1 cellular context compared by ENCODE assay signal in genomic region chr18:45667056-45667455, GRCh38.
TF ChIP-seq lines count a peak whose summit lies in the region.

No MANE protein-coding gene starts in this region.

TF ChIP-seq in HepG2, 621 proteins besides CTCF, POLR2A, EP300 and RAD21:
- TF ChIP-seq ZFYVE20 (CRISPR knock-in tag; IDR thresholded peaks at IDR 0.05; ENCODE audit: borderline replicate concordance, low read depth) (no peak), ISX (CRISPR knock-in tag; conservative IDR thresholded peaks at IDR 0.05) (no peak), CSRNP1 (CRISPR knock-in tag; IDR thresholded peaks at IDR 0.05) (no peak), ZSCAN29 (CRISPR knock-in tag; conservative IDR thresholded peaks at IDR 0.05) (no peak), ZKSCAN1 (IDR thresholded peaks at IDR 0.05; ENCODE audit: low read length) (no peak), PREB (CRISPR knock-in tag; IDR thresholded peaks at IDR 0.05) (no peak), ATF2 (CRISPR knock-in tag; IDR thresholded peaks at IDR 0.05) (no peak), ZKSCAN8 (CRISPR knock-in tag; IDR thresholded peaks at IDR 0.05; ENCODE audit: borderline replicate concordance) (no peak), SNRNP70 (IDR thresholded peaks at IDR 0.05; ENCODE audit: low read depth, low read length) (no peak)
- TF ChIP-seq, protein P1, sequence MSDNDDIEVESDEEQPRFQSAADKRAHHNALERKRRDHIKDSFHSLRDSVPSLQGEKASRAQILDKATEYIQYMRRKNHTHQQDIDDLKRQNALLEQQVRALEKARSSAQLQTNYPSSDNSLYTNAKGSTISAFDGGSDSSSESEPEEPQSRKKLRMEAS (IDR thresholded peaks at IDR 0.05), result no peak
